ENCODE assay signal across 19 cellular contexts in genomic region chr12:11787437-11787836, GRCh38.
DNase-seq lines count a peak whose midpoint lies in the region; ATAC-seq, FAIRE-seq and TF ChIP-seq lines count a peak whose summit lies in the region.
"Had no signal": no experiment of that assay in that cellular context is flagged by ENCODE, and none has a peak within 500 bp of the region (broad histone marks: within the 10 kb centered on the region; RNA-seq: fewer than 3 reads in every experiment).

No MANE protein-coding gene starts in this region.

- no peak overlapping the region for H3K9ac ChIP-seq in BLaER1 treated with 17β-estradiol and CSF1 and Interleukin-3, amounts not matched to agents 10 nM and 100 nM
- no peak overlapping the region for H3K9ac ChIP-seq in H1 (replicated peaks in 1 of 4; ENCODE audit: extremely low read depth in 1 of 4, low read depth in 3 of 4, low read length in 3 of 4)

- H3K23ac ChIP-seq in H1 (ENCODE audit: insufficient read length), result no peak overlapping the region

- no peak overlapping the region for H3K4me3 ChIP-seq in BLaER1 treated with 17β-estradiol and CSF1 and Interleukin-3, amounts not matched to agents 10 nM and 100 nM
- H3K4me3 ChIP-seq in H1 (ENCODE audit: extremely low read depth in 1 of 4, insufficient read depth in 2 of 4, low read depth in 3 of 4, low read length in 4 of 4), result no peak overlapping the region
- no peak overlapping the region for H3K4me3 ChIP-seq in gastrocnemius medialis
- H3K4me3 ChIP-seq: GM12878 had no signal

- H3K4ac ChIP-seq in H1 (replicated peaks; ENCODE audit: insufficient read length, low read depth, low read length), result no peak overlapping the region

- TF ChIP-seq EP300 in H1 (IDR thresholded peaks at IDR 0.05; ENCODE audit: borderline replicate concordance in 1 of 2, low read depth in 2 of 2, low read length in 2 of 2), result no peak

- ATAC-seq in gastrocnemius medialis, result no peak
- ATAC-seq: GM12878, HCT116, Right ventricle myocardium inferior, SK-N-SH treated with all-trans-retinoic acid at 6 μM for 48 hours had no signal

- POLR2A ChIA-PET in H1 (lab: Charles Lee; ENCODE audit: partially characterized antibody), result no interaction called here

- H2AK5ac ChIP-seq in H1 (ENCODE audit: low read depth, low read length), result no peak overlapping the region

- peak overlapping the region in 3 of 11 experiments; percentile 0 to 12 (median 1); a peak in 4 of 22 replicates for H3K27ac ChIP-seq in BLaER1 treated with 17β-estradiol and CSF1 and Interleukin-3, amounts not matched to agents 10 nM and 100 nM
- no peak overlapping the region for H3K27ac ChIP-seq in H1 (ENCODE audit: low read depth, low read length)
- H3K27ac ChIP-seq in gastrocnemius medialis, result peak overlapping the region; percentile 80 to 86 (median 84)
- H3K27ac ChIP-seq in caudate nucleus (ENCODE audit: low read depth, low read length), result no peak overlapping the region

- no peak overlapping the region for H3K18ac ChIP-seq in H1 (ENCODE audit: extremely low read depth, low read length)

- peaks cover 35 to 81% (median 61%) of the 10 kb centered on the region in 10 experiments for H3K4me1 ChIP-seq in BLaER1 treated with 17β-estradiol and CSF1 and Interleukin-3, amounts not matched to agents 10 nM and 100 nM
- H3K4me1 ChIP-seq in H1 (replicated peaks in 1 of 4; ENCODE audit: control insufficient read depth in 3 of 4, insufficient read depth in 4 of 4, low read length in 3 of 4) (peaks cover 0 to 3% (median 1%) of the 10 kb centered on the region in 4 experiments; a peak in 4 of 7 replicates), gastrocnemius medialis (peaks cover 36 to 38% of the 10 kb centered on the region in 2 donors)
- H3K4me1 ChIP-seq: Caco-2 had no signal

- no peak overlapping the region for H4K91ac ChIP-seq in H1 (replicated peaks; ENCODE audit: insufficient read length, low read length)

- no peak overlapping the region for H4K8ac ChIP-seq in H1 (ENCODE audit: extremely low read depth, insufficient read depth, low read length)

- H2BK20ac ChIP-seq in H1 (ENCODE audit: low read length), result no peak overlapping the region

- WGBS in H1 (ENCODE audit: extremely low coverage in 1 of 2, insufficient coverage in 1 of 2, insufficient read length in 1 of 2, insufficient replicate concordance in 2 of 2, low coverage in 1 of 2, low lambda C conversion rate in 2 of 2, missing lambda C conversion rate in 1 of 2), 2 experiments, result 95% methylated on average over 1 of the region's 1 CpG; no CpG with 5 or more reads in 1 of the 2 experiments

- H3K14ac ChIP-seq in H1 (ENCODE audit: insufficient read length), result no peak overlapping the region

- no peak overlapping the region for H2BK5ac ChIP-seq in H1 (ENCODE audit: low read depth, low read length)

- 0 out of 4 replicates have a peak, but pooled peaks cover 0 to 3% of the 10 kb centered on the region in 2 experiments for H3K79me2 ChIP-seq in H1 (ENCODE audit: control insufficient read depth in 1 of 2, insufficient read depth in 2 of 2, low read length in 2 of 2)

- H3K4me2 ChIP-seq in BLaER1 treated with 17β-estradiol and CSF1 and Interleukin-3, amounts not matched to agents 10 nM and 100 nM, result peak overlapping the region in 8 of 11 experiments; percentile 11 to 53 (median 21); a peak in 7 of 22 replicates
- no peak overlapping the region for H3K4me2 ChIP-seq in H1 (ENCODE audit: insufficient read depth in 1 of 2, low read depth in 2 of 2, low read length in 2 of 2)

- H2BK12ac ChIP-seq in H1 (ENCODE audit: low read depth, low read length), result no peak overlapping the region

- CTCF ChIA-PET in H1 (lab: Charles Lee; ENCODE audit: partially characterized antibody), result interaction anchor here (0.9 kb wide), 1 partner anchor 17 kb away, joined by 3 read pairs; no protein-coding TSS in a partner anchor

- peaks cover 14 to 85% (median 52%) of the 10 kb centered on the region in 11 experiments; a peak in 21 of 22 replicates for H3K36me3 ChIP-seq in BLaER1 treated with 17β-estradiol and CSF1 and Interleukin-3, amounts not matched to agents 10 nM and 100 nM
- no peaks in the 10 kb centered on the region for H3K36me3 ChIP-seq in H1 (ENCODE audit: control insufficient read depth in 2 of 4, insufficient read depth in 4 of 4, low read length in 3 of 4)
- no peaks in the 10 kb centered on the region for H3K36me3 ChIP-seq in gastrocnemius medialis

- no peak overlapping the region for H4K5ac ChIP-seq in H1 (ENCODE audit: insufficient read length, low read depth, low read length)

- in situ Hi-C loops in gastrocnemius medialis (cut with MboI; ENCODE audit: low sequenced_read_pairs in 4 of 4), result loop anchor here in 2 of 4 donors (25.0 kb wide), 2 partner anchors 1075 to 1575 kb away; partner anchors contain the start of genes GABARAPL1 (in 1 of the 2) and YBX3 (in 1 of the 2)

- TF ChIP-seq POLR2A in GM12891 (IDR thresholded peaks at IDR 0.05; ENCODE audit: low read depth, low read length) (no peak), H1 (IDR thresholded peaks at IDR 0.05; ENCODE audit: control extremely low read depth in 1 of 2, low read depth in 2 of 2, low read length in 2 of 2) (no peak), gastrocnemius medialis (IDR thresholded peaks at IDR 0.05) (no peak)

- H3K79me1 ChIP-seq in H1 (ENCODE audit: low read depth, low read length), result no peaks in the 10 kb centered on the region; the same call in 1 of the 2 replicates

- no peak overlapping the region for H2AFZ ChIP-seq in H1 (ENCODE audit: low read length)

- no peaks in the 10 kb centered on the region for H3K27me3 ChIP-seq in BLaER1 treated with 17β-estradiol and CSF1 and Interleukin-3, amounts not matched to agents 10 nM and 100 nM
- H3K27me3 ChIP-seq in H1 (replicated peaks in 1 of 4; ENCODE audit: control insufficient read depth in 3 of 4, extremely low read depth in 1 of 4, insufficient read depth in 3 of 4, low read length in 3 of 4), result no peaks in the 10 kb centered on the region
- H3K27me3 ChIP-seq in gastrocnemius medialis, result no peaks in the 10 kb centered on the region

- TF ChIP-seq CTCF in H1 (IDR thresholded peaks at IDR 0.05; ENCODE audit: control extremely low read depth in 1 of 3, insufficient read depth in 1 of 3, low read depth in 1 of 3, low read length in 3 of 3) (no peak), gastrocnemius medialis (IDR thresholded peaks at IDR 0.05 in 4 of 5, conservative IDR thresholded peaks at IDR 0.05 in 1 of 5) (no peak)

- H2BK120ac ChIP-seq in H1 (replicated peaks; ENCODE audit: low read depth, low read length), result no peak overlapping the region

- DNase-seq in GM12891 (ENCODE audit: insufficient read length, low spot score), result no peak
- DNase-seq in H1 (ENCODE audit: low read depth in 1 of 2, low spot score in 2 of 2), result no peak
- no peak for DNase-seq in gastrocnemius medialis
- DNase-seq in NCI-H82 (lab: John Stamatoyannopoulos, UW), result no peak
- no peak for DNase-seq in NCI-H446 treated with DMSO at 0.1 percent for 48 hours (lab: John Stamatoyannopoulos, UW)
- no peak for DNase-seq in caudate nucleus (lab: John Stamatoyannopoulos, UW)
- DNase-seq: C1 segment of cervical spinal cord, Caco-2, DMS53, NCI-H1092 treated with DMSO at 0.1 percent for 48 hours, NCI-H1694, NCI-H2107, NCI-H345 had no signal

- H3K56ac ChIP-seq in H1 (replicated peaks; ENCODE audit: insufficient read length, low read depth, low read length), result no peak overlapping the region

- FAIRE-seq in GM12891 (lab: Jason Lieb, UNC) (peak; percentile 48), H1 (lab: Jason Lieb, UNC) (no peak)
- FAIRE-seq: GM12878, GM19239 had no signal

- TF ChIP-seq RAD21 in H1 (IDR thresholded peaks at IDR 0.05 in 1 of 2, conservative IDR thresholded peaks at IDR 0.05 in 1 of 2; ENCODE audit: low read depth in 2 of 2, low read length in 2 of 2), result no peak

- peaks cover 0 to 84% (median 0%) of the 10 kb centered on the region in 11 experiments; a peak in 6 of 22 replicates for H4K20me1 ChIP-seq in BLaER1 treated with 17β-estradiol and CSF1 and Interleukin-3, amounts not matched to agents 10 nM and 100 nM
- no peaks in the 10 kb centered on the region for H4K20me1 ChIP-seq in H1 (replicated peaks in 1 of 2; ENCODE audit: control insufficient read depth in 1 of 2, insufficient read depth in 2 of 2, low read length in 2 of 2)

- no peak overlapping the region for H2BK15ac ChIP-seq in H1 (ENCODE audit: low read length)

- no peaks in the 10 kb centered on the region; the same call in 1 of the 2 replicates for H3K23me2 ChIP-seq in H1 (ENCODE audit: low read depth, low read length)

- H3K9me3 ChIP-seq in BLaER1 treated with 17β-estradiol and CSF1 and Interleukin-3, amounts not matched to agents 10 nM and 100 nM (replicated peaks in 1 of 11), result peaks cover 0 to 32% (median 8%) of the 10 kb centered on the region in 11 experiments; a peak in 14 of 22 replicates
- no peaks in the 10 kb centered on the region for H3K9me3 ChIP-seq in H1 (ENCODE audit: insufficient read depth in 2 of 2, low read depth in 1 of 2, low read length in 1 of 2)
- H3K9me3 ChIP-seq in gastrocnemius medialis, result no peaks in the 10 kb centered on the region
- H3K9me3 ChIP-seq: Caco-2 had no signal

- intact Hi-C loops in gastrocnemius medialis (cut with DNase I; ENCODE audit: low total_unique reads), result loop anchor here (5.0 to 10.0 kb wide), 3 partner anchors 477 to 1575 kb away; partner anchors contain the start of genes GABARAPL1, LRP6 and YBX3

TF ChIP-seq in GM12891, 5 proteins besides CTCF, POLR2A, EP300 and RAD21:
- TF ChIP-seq TAF1 (IDR thresholded peaks at IDR 0.05; ENCODE audit: low read depth, low read length), result no peak
- no peak for TF ChIP-seq POU2F2 (IDR thresholded peaks at IDR 0.05; ENCODE audit: low read depth, low read length)
- TF ChIP-seq SPI1 (IDR thresholded peaks at IDR 0.05; ENCODE audit: low read depth, low read length), result no peak
- no peak for TF ChIP-seq PAX5 (IDR thresholded peaks at IDR 0.05; ENCODE audit: insufficient read depth, low read length, severe bottlenecking)
- no peak for TF ChIP-seq POLR2AphosphoS5 (IDR thresholded peaks at IDR 0.05; ENCODE audit: low read depth, low read length)

TF ChIP-seq in H1, 55 proteins besides CTCF, POLR2A, EP300 and RAD21:
- no peak for TF ChIP-seq RFX5 (IDR thresholded peaks at IDR 0.05; ENCODE audit: borderline replicate concordance, low read depth, low read length)
- TF ChIP-seq GTF2F1 (IDR thresholded peaks at IDR 0.05; ENCODE audit: borderline replicate concordance, low read depth, low read length), result no peak
- TF ChIP-seq KDM1A (IDR thresholded peaks at IDR 0.05; ENCODE audit: borderline replicate concordance, low read length), result peak; percentile 75
- no peak for TF ChIP-seq SIX5 (IDR thresholded peaks at IDR 0.05; ENCODE audit: low read depth, low read length)
- TF ChIP-seq BCL11A (IDR thresholded peaks at IDR 0.05; ENCODE audit: low read depth in 2 of 2, low read length in 2 of 2), result no peak
- no peak for TF ChIP-seq SP2 (IDR thresholded peaks at IDR 0.05; ENCODE audit: low read length)
TF ChIP-seq in H1: peak in this region for 1.

Comparison
In these comparisons a context has a peak if more than half of its experiments do, and no peak if none do; other contexts are left out.
1. H3K27ac ChIP-seq: peak in gastrocnemius medialis (4 of 4); none in H1 (single experiment) and caudate nucleus (single experiment).
2. H3K4me2 ChIP-seq: peak in BLaER1 treated with 17β-estradiol and CSF1 and Interleukin-3, amounts not matched to agents 10 nM and 100 nM (8 of 11); none in H1 (0 of 2).